Comparison of ENCODE assay signal across 7 cellular contexts in genomic region chr2:54116608-54117007, GRCh38. TPM values are rescaled to one million over a fixed set of nuclear protein-coding genes. Genes with fewer than 3 reads are reported as not detected.
DNase-seq lines count a peak whose midpoint lies in the region; ATAC-seq, FAIRE-seq and TF ChIP-seq lines count a peak whose summit lies in the region.
"Not testable (repeated sequence)": the region's sequence is repeated elsewhere in the genome, so short reads cannot be mapped to it uniquely, and the experiment has no call there.

No MANE protein-coding gene starts in this region.

- POLR2A ChIA-PET in activated CD8-positive, alpha-beta T cell treated with anti-CD3 and anti-CD28 coated beads, Interleukin-2, amount 10 ng/mL, durations not matched to agents 7 days and 5 days (lab: Charles Lee) = interaction anchor here (0.6 to 1.6 kb wide), 4 partner anchors 14 to 1120 kb away, joined by 3 to 5 read pairs (median 4); partner anchors contain the start of gene CHAC2
- POLR2A ChIA-PET in GM12878 (lab: Charles Lee) = not testable (repeated sequence)

- not testable (repeated sequence) for H3K4me3 ChIP-seq in GM12878
- peak overlapping the region; percentile 75 for H3K4me3 ChIP-seq in left ventricle myocardium inferior

- 95% methylated on average over 10 of the region's 10 CpGs for WGBS in GM12878 (ENCODE audit: insufficient coverage, insufficient replicate concordance, low lambda C conversion rate, missing lambda C conversion rate)

- not testable (repeated sequence) for FAIRE-seq in GM12878 (lab: Jason Lieb, UNC)

- peak overlapping the region in 2 of 3 donors; percentile 74 to 98 for H3K27ac Mint-ChIP-seq in IgD-negative memory B cell
- peak overlapping the region; percentile 26 for H3K27ac Mint-ChIP-seq in activated CD8-positive, alpha-beta T cell treated with anti-CD3 and anti-CD28 coated beads, Interleukin-2, amount 10 ng/mL, durations not matched to agents 7 days and 5 days
- H3K27ac Mint-ChIP-seq in neural crest cell (ENCODE audit: unreplicated experiment) = not testable (repeated sequence)

- not testable (repeated sequence) for H3K9ac ChIP-seq in GM12878 (ENCODE audit: control insufficient read depth, insufficient read depth, low read length)

- H3K36me3 Mint-ChIP-seq in IgD-negative memory B cell = not testable (repeated sequence)
- H3K36me3 Mint-ChIP-seq in activated CD8-positive, alpha-beta T cell treated with anti-CD3 and anti-CD28 coated beads, Interleukin-2, amount 10 ng/mL, durations not matched to agents 7 days and 5 days (ENCODE audit: low read depth) = peaks cover 32% of the 10 kb centered on the region
- peaks cover 10% of the 10 kb centered on the region for H3K36me3 Mint-ChIP-seq in neural crest cell (ENCODE audit: low read depth)

- CTCF ChIA-PET in activated CD8-positive, alpha-beta T cell treated with anti-CD3 and anti-CD28 coated beads, Interleukin-2, amount 10 ng/mL, durations not matched to agents 7 days and 5 days (lab: Charles Lee) = interaction anchor here (1.2 to 2.2 kb wide), 2 partner anchors 9 to 10 kb away, joined by 3 to 16 read pairs; no protein-coding TSS in a partner anchor
- CTCF ChIA-PET in GM12878 (lab: Yijun Ruan, JAX) = interaction anchor here (0.9 to 1.0 kb wide), 2 partner anchors 9 to 10 kb away, joined by 3 read pairs; no protein-coding TSS in a partner anchor

- not testable (repeated sequence) for TF ChIP-seq POLR2A in GM12878 (IDR thresholded peaks at IDR 0.05; ENCODE audit: low read depth, low read length)

- not testable (repeated sequence) for H3K36me3 ChIP-seq in GM12878 (ENCODE audit: control insufficient read depth in 2 of 2, insufficient read depth in 2 of 2, low read length in 1 of 2); left ventricle myocardium inferior

- TF ChIP-seq CTCF in GM12878 (IDR thresholded peaks at IDR 0.05 in 2 of 3, conservative IDR thresholded peaks at IDR 0.05 in 1 of 3; ENCODE audit: control insufficient read depth in 2 of 3, extremely low read depth in 1 of 3, insufficient read depth in 1 of 3, low read depth in 3 of 3, low read length in 3 of 3); left ventricle myocardium inferior (IDR thresholded peaks at IDR 0.05; ENCODE audit: borderline replicate concordance); neural crest cell (conservative IDR thresholded peaks at IDR 0.05): not testable (repeated sequence)

- DNase-seq in Caki2 (ENCODE audit: low read depth) (peak; percentile 31), RKO (ENCODE audit: low spot score) (peak; percentile 39)
- not testable (repeated sequence) for DNase-seq in activated CD8-positive, alpha-beta T cell treated with anti-CD3 and anti-CD28 coated beads, Interleukin-2, amount 10 ng/mL, durations not matched to agents 7 days and 5 days; GM12878 (ENCODE audit: low read depth, low spot score); left ventricle myocardium inferior; neural crest cell (ENCODE audit: low read depth, low spot score)

- BruUV-seq in GM12878 (replicated peaks; lab: Mats Ljungman, UMichigan) = not testable (repeated sequence)

- not testable (repeated sequence) for TF ChIP-seq EP300 in GM12878 (IDR thresholded peaks at IDR 0.05; ENCODE audit: borderline replicate concordance in 1 of 2, control insufficient read depth in 1 of 2, low read depth in 2 of 2, low read length in 2 of 2)

- intact Hi-C loops in GM12878 (cut with micrococcal nuclease; ENCODE audit: unreplicated experiment); left ventricle myocardium inferior (cut with micrococcal nuclease): not testable (repeated sequence)

- H3K27ac ChIP-seq in GM12878 (ENCODE audit: control insufficient read depth, insufficient read depth) = not testable (repeated sequence)
- peak overlapping the region; percentile 96 for H3K27ac ChIP-seq in left ventricle myocardium inferior (replicated peaks)

- not testable (repeated sequence) for H3K79me2 ChIP-seq in GM12878 (ENCODE audit: control insufficient read depth, insufficient read depth, low read length)

- TF ChIP-seq RAD21 in GM12878 (IDR thresholded peaks at IDR 0.05; ENCODE audit: insufficient read depth, low read depth, low read length) = not testable (repeated sequence)

- SMC1A ChIA-PET in GM12878 (lab: Charles Lee; ENCODE audit: uncharacterized antibody, unreplicated experiment) = interaction anchor here (0.6 to 1.5 kb wide), 5 partner anchors 18 to 276 kb away, joined by 3 to 6 read pairs (median 3); no protein-coding TSS in a partner anchor

- in situ Hi-C loops in Caki2 (cut with HindIII; ENCODE audit: low pct_unique_long_range_greater_than_20kb, low sequenced_read_pairs) = not testable (repeated sequence)
- in situ Hi-C loops in GM12878 (cut with MboI) = loop anchor here (25.0 kb wide), 1 partner anchor 596 kb away; the partner anchor contains the start of gene EML6

- RAD21 ChIA-PET in GM12878 (lab: Charles Lee; ENCODE audit: unreplicated experiment) = interaction anchor here (1.4 kb wide), 1 partner anchor 10 kb away, joined by 5 read pairs; no protein-coding TSS in a partner anchor

- H3K27me3 ChIP-seq in GM12878 (replicated peaks in 1 of 2; ENCODE audit: control insufficient read depth in 2 of 2, insufficient read depth in 2 of 2, low read length in 1 of 2); left ventricle myocardium inferior (ENCODE audit: low read depth): not testable (repeated sequence)

- H3K9me3 ChIP-seq in GM12878 (replicated peaks; ENCODE audit: control insufficient read depth, insufficient read depth, low read length) (peaks cover 13% of the 10 kb centered on the region), left ventricle myocardium inferior (replicated peaks) (peaks cover 15% of the 10 kb centered on the region)

- H3K4me3 Mint-ChIP-seq in IgD-negative memory B cell = peak overlapping the region; percentile 76 to 94 (median 94)
- peak overlapping the region; percentile 87 for H3K4me3 Mint-ChIP-seq in activated CD8-positive, alpha-beta T cell treated with anti-CD3 and anti-CD28 coated beads, Interleukin-2, amount 10 ng/mL, durations not matched to agents 7 days and 5 days
- H3K4me3 Mint-ChIP-seq in neural crest cell = peak overlapping the region; percentile 94

- not testable (repeated sequence) for H2AFZ ChIP-seq in GM12878 (ENCODE audit: control insufficient read depth, low read depth, low read length)

- not testable (repeated sequence) for ATAC-seq in activated CD8-positive, alpha-beta T cell treated with anti-CD3 and anti-CD28 coated beads, Interleukin-2, amount 10 ng/mL, durations not matched to agents 7 days and 5 days; GM12878

- H3K4me1 ChIP-seq in GM12878 (ENCODE audit: control insufficient read depth, insufficient read depth, low read length) = not testable (repeated sequence)
- peaks cover 22% of the 10 kb centered on the region for H3K4me1 ChIP-seq in left ventricle myocardium inferior

- H3K9me3 Mint-ChIP-seq in IgD-negative memory B cell, neural crest cell: not testable (repeated sequence)
- peaks cover 12% of the 10 kb centered on the region for H3K9me3 Mint-ChIP-seq in activated CD8-positive, alpha-beta T cell treated with anti-CD3 and anti-CD28 coated beads, Interleukin-2, amount 10 ng/mL, durations not matched to agents 7 days and 5 days (ENCODE audit: insufficient read depth)

- H3K4me2 ChIP-seq in GM12878 (ENCODE audit: control insufficient read depth, insufficient read depth) = not testable (repeated sequence)

- not testable (repeated sequence) for H3K27me3 Mint-ChIP-seq in IgD-negative memory B cell; activated CD8-positive, alpha-beta T cell treated with anti-CD3 and anti-CD28 coated beads, Interleukin-2, amount 10 ng/mL, durations not matched to agents 7 days and 5 days (ENCODE audit: low read depth); neural crest cell (ENCODE audit: low read depth)

- not testable (repeated sequence) for H3K4me1 Mint-ChIP-seq in IgD-negative memory B cell
- H3K4me1 Mint-ChIP-seq in activated CD8-positive, alpha-beta T cell treated with anti-CD3 and anti-CD28 coated beads, Interleukin-2, amount 10 ng/mL, durations not matched to agents 7 days and 5 days (ENCODE audit: low read depth) = peaks cover 15% of the 10 kb centered on the region
- H3K4me1 Mint-ChIP-seq in neural crest cell = peaks cover 16% of the 10 kb centered on the region

- not testable (repeated sequence) for H4K20me1 ChIP-seq in GM12878 (ENCODE audit: control insufficient read depth, insufficient read depth)

RNA-seq across cellular contexts. Expression of gene ACYP2, which starts 1.2 kb away (rescaled TPM):
- total RNA-seq in Caki2 (2014; rRNA removed; shearing (Covaris generic); ENCODE audit: low replicate concordance) = 15.3 and 20.2 TPM in 2 replicates
- 26.8 TPM for polyA plus RNA-seq in IgD-negative memory B cell
- 1 to 10 TPM; 9.0 to 9.6 TPM for total RNA-seq in activated CD8-positive, alpha-beta T cell treated with anti-CD3 and anti-CD28 coated beads, Interleukin-2, amount 10 ng/mL, durations not matched to agents 7 days and 5 days
- 18.2 and 20.2 TPM in 2 replicates for total RNA-seq in GM12878 (2013; cell fraction: nucleolus; rRNA removed)
- total RNA-seq in GM12878 (2014; rRNA removed) = 4.1 and 4.7 TPM in 2 replicates
- total RNA-seq in GM12878 (2014; rRNA removed; fragmentation: Illumina TruSeq; extraction: Trizol) = 4.2 and 4.5 TPM in 2 replicates
- 6.2 and 9.0 TPM in 2 replicates for total RNA-seq in GM12878 (2021)
- 4.0 TPM for polyA plus RNA-seq in GM12878 (2011; ENCODE audit: low read depth)
- 4.8 and 7.3 TPM in 2 replicates for polyA plus RNA-seq in GM12878 (2011; rRNA removed)
- polyA plus RNA-seq in GM12878 (2011; cell fraction: cytosol; rRNA removed) = 3.6 and 4.3 TPM in 2 replicates
- polyA plus RNA-seq in GM12878 (2011; cell fraction: nucleus; rRNA removed) = 2.7 and 2.8 TPM in 2 replicates
- 7.3 and 8.8 TPM in 2 replicates for polyA plus RNA-seq in GM12878 (2012)
- 5.5 and 5.9 TPM in 2 replicates for polyA plus RNA-seq in GM12878 (2014; fragmentation: Illumina TruSeq; extraction: Trizol)
- polyA plus RNA-seq in GM12878 (2014; fragmentation: Nextera tagmentation; extraction: Ambion mirVana) = 10 to 100 TPM; 11.3 to 11.7 TPM
- 9.0 and 9.1 TPM in 2 replicates for polyA plus RNA-seq in GM12878 (2014; rRNA removed)
- polyA plus RNA-seq in GM12878 (2016; fragmentation: Nextera tagmentation; extraction: Ambion mirVana) = 10 to 100 TPM; 15.1 to 16.3 TPM
- polyA minus RNA-seq in GM12878 (2011; rRNA and poly(A)+ RNA removed) = 1.9 and 2.3 TPM in 2 replicates
- 1.1 and 1.3 TPM in 2 replicates for polyA minus RNA-seq in GM12878 (2011; cell fraction: cytosol; rRNA and poly(A)+ RNA removed)
- 3.4 and 5.4 TPM in 2 replicates for polyA minus RNA-seq in GM12878 (2011; cell fraction: nucleus; rRNA and poly(A)+ RNA removed)
- total RNA-seq in left ventricle myocardium inferior = 76.7 TPM
- total RNA-seq in neural crest cell = 5.9 and 8.3 TPM in 2 replicates
